ENCODE assay signal across 8 cellular contexts in genomic region chr2:235766206-235766794, GRCh38.
DNase-seq lines count a peak whose midpoint lies in the region; ATAC-seq, FAIRE-seq and TF ChIP-seq lines count a peak whose summit lies in the region.

No MANE protein-coding gene starts in this region.

- H3K4me3 ChIP-seq in KMS-11 (IDR thresholded peaks at IDR 0.05; ENCODE audit: insufficient read depth, low read depth, low read length): no peak overlapping the region
- no peak overlapping the region for H3K4me3 ChIP-seq in pancreas

- H3K4me1 ChIP-seq in KMS-11 (ENCODE audit: low read depth, poor library complexity, severe bottlenecking): no peaks in the 10 kb centered on the region
- no peaks in the 10 kb centered on the region for H3K4me1 ChIP-seq in pancreas

- no peaks in the 10 kb centered on the region for H3K79me2 ChIP-seq in KMS-11 (ENCODE audit: insufficient read depth, low read depth)

- H3K27me3 ChIP-seq in KMS-11 (ENCODE audit: insufficient read depth, low read depth): no peaks in the 10 kb centered on the region
- H3K27me3 ChIP-seq in pancreas: no peaks in the 10 kb centered on the region

- H3K36me3 ChIP-seq in KMS-11 (ENCODE audit: insufficient read depth): no peaks in the 10 kb centered on the region
- no peaks in the 10 kb centered on the region for H3K36me3 ChIP-seq in pancreas

- ATAC-seq in GM19035 (IDR thresholded peaks at IDR 0.05; ENCODE audit: unreplicated experiment) (peak; percentile 82), pancreas (peak; percentile 96 to 97 (median 96)), HG03378 (IDR thresholded peaks at IDR 0.05; ENCODE audit: unreplicated experiment) (no peak)

- peak; percentile 34 to 36 for DNase-seq in AML-193 (lab: John Stamatoyannopoulos, UW)
- DNase-seq in OCI-M1 (lab: John Stamatoyannopoulos, UW): peak; percentile 87
- peak; percentile 27 for DNase-seq in activated gamma-delta T cell treated with anti-CD3 and anti-CD28 coated beads, Interleukin-2, amount 50 U/mL, for 16 hours (ENCODE audit: low read depth)
- peak; percentile 85 for DNase-seq in glomerular visceral epithelial cell (ENCODE audit: extremely low spot score)
- DNase-seq in pancreas: peak in 3 of 6 donors; percentile 59 to 79 (median 66)

- no peaks in the 10 kb centered on the region for H4K20me1 ChIP-seq in KMS-11 (ENCODE audit: insufficient read depth)

- H3K27ac ChIP-seq in KMS-11 (no peak overlapping the region), pancreas (no peak overlapping the region)

- intact Hi-C loops in pancreas (cut with DNase I): no loop called here

- no peak overlapping the region for H2AFZ ChIP-seq in KMS-11 (ENCODE audit: low read depth)

- FAIRE-seq in pancreas (lab: Jason Lieb, UNC): peak; percentile 94

- H3K9ac ChIP-seq in KMS-11: no peak overlapping the region

- no peaks in the 10 kb centered on the region for H3K9me3 ChIP-seq in pancreas

- H3K4me2 ChIP-seq in KMS-11: no peak overlapping the region

- 12 to 14% methylated on average over 11 of the region's 11 CpGs for WGBS in pancreas, 2 donors

- TF ChIP-seq CTCF in KMS-11 (conservative IDR thresholded peaks at IDR 0.05; ENCODE audit: low read depth, low read length): peak; percentile 97
- TF ChIP-seq CTCF in pancreas (IDR thresholded peaks at IDR 0.05): peak; percentile 90 to 98 (median 92)
